Comparison of ENCODE assay signal across 1 cellular context in genomic region chr13:108777421-108778420, GRCh38.
TF ChIP-seq lines count a peak whose summit lies in the region.

No MANE protein-coding gene starts in this region.

TF ChIP-seq in GM23338, 12 proteins besides CTCF, POLR2A, EP300 and RAD21 (continued from another document):
- TF ChIP-seq ZNF462 (CRISPR knock-in tag; IDR thresholded peaks at IDR 0.05) (no peak), POLR2AphosphoS5 (IDR thresholded peaks at IDR 0.05; ENCODE audit: low read depth) (no peak), EZH2phosphoT487 (IDR thresholded peaks at IDR 0.05; ENCODE audit: unreplicated experiment) (no peak), ETS1 (IDR thresholded peaks at IDR 0.05) (no peak), EZH2 (IDR thresholded peaks at IDR 0.05; ENCODE audit: low read depth, unreplicated experiment) (no peak), CREB1 (CRISPR knock-in tag; IDR thresholded peaks at IDR 0.05; ENCODE audit: low read depth) (no peak), REST (IDR thresholded peaks at IDR 0.05; ENCODE audit: unreplicated experiment) (no peak)
